Comparison of ENCODE assay signal across 8 cellular contexts in genomic region chr11:61361237-61361636, GRCh38. TPM values are rescaled to one million over a fixed set of nuclear protein-coding genes. Genes with fewer than 3 reads are reported as not detected.
A peak's percentile ranks its signal among the peaks of the same experiment; 100 is the strongest.
DNase-seq lines count a peak whose midpoint lies in the region; ATAC-seq, FAIRE-seq and TF ChIP-seq lines count a peak whose summit lies in the region.

No MANE protein-coding gene starts in this region.

- H3K36me3 ChIP-seq in GM06990 (ENCODE audit: control insufficient read depth, insufficient read depth, low read length) (peaks cover 9% of the 10 kb centered on the region), Peyer's patch (peaks cover 0 to 29% (median 0%) of the 10 kb centered on the region in 3 donors), esophagus squamous epithelium (peaks cover 0 to 28% (median 21%) of the 10 kb centered on the region in 3 donors), psoas muscle (ENCODE audit: insufficient read depth in 1 of 2, low read depth in 1 of 2) (peaks cover 0 to 32% of the 10 kb centered on the region in 2 donors)

- intact Hi-C loops in esophagus squamous epithelium (cut with DNase I) (no loop called here), psoas muscle (cut with DNase I) (no loop called here)

- H3K27ac ChIP-seq in Peyer's patch, result peak overlapping the region; percentile 92 to 98 (median 94)
- H3K27ac ChIP-seq in esophagus squamous epithelium, result peak overlapping the region; percentile 91 to 99 (median 98)
- H3K27ac ChIP-seq in psoas muscle, result peak overlapping the region; percentile 99

- H3K4me3 ChIP-seq in GM06990 (replicated peaks; ENCODE audit: low read depth, low read length) (peak overlapping the region; percentile 77), Peyer's patch (peak overlapping the region; percentile 55 to 73 (median 59)), esophagus squamous epithelium (peak overlapping the region; percentile 53 to 94 (median 75)), psoas muscle (peak overlapping the region; percentile 83)

- H3K4me1 ChIP-seq in Peyer's patch, result peaks cover 3 to 32% (median 7%) of the 10 kb centered on the region in 4 donors
- H3K4me1 ChIP-seq in esophagus squamous epithelium, result peaks cover 14 to 63% (median 26%) of the 10 kb centered on the region in 3 donors
- H3K4me1 ChIP-seq in psoas muscle, result peaks cover 22% of the 10 kb centered on the region

- no peaks in the 10 kb centered on the region for H3K9me3 ChIP-seq in Peyer's patch
- H3K9me3 ChIP-seq in esophagus squamous epithelium, result no peaks in the 10 kb centered on the region
- no peaks in the 10 kb centered on the region for H3K9me3 ChIP-seq in psoas muscle

- DNase-seq in GM06990 (ENCODE audit: extremely low read depth, insufficient read length), result no peak
- no peak for DNase-seq in Peyer's patch
- no peak for DNase-seq in esophagus squamous epithelium (lab: John Stamatoyannopoulos, UW)
- no peak for DNase-seq in psoas muscle
- no peak for DNase-seq in H54 (ENCODE audit: insufficient read length, low spot score)
- no peak for DNase-seq in NCI-H2196 (lab: John Stamatoyannopoulos, UW; ENCODE audit: unreplicated experiment)
- DNase-seq in DMS153 treated with DMSO at 0.1 percent for 48 hours (lab: John Stamatoyannopoulos, UW; ENCODE audit: unreplicated experiment), result no peak

- 3 to 4% methylated on average over 7 to 9 of the region's 14 CpGs for WGBS in esophagus squamous epithelium, 2 donors
- WGBS in psoas muscle, 3 donors, result 3 to 4% (median 4%) methylated on average over 14 of the region's 14 CpGs

- TF ChIP-seq CTCF in GM06990 (IDR thresholded peaks at IDR 0.05; ENCODE audit: insufficient read depth, low read length, poor library complexity, severe bottlenecking) (no peak), Peyer's patch (IDR thresholded peaks at IDR 0.05) (no peak), esophagus squamous epithelium (IDR thresholded peaks at IDR 0.05) (no peak), psoas muscle (IDR thresholded peaks at IDR 0.05) (no peak)

- no peaks in the 10 kb centered on the region for H3K27me3 ChIP-seq in GM06990 (replicated peaks; ENCODE audit: control insufficient read depth, insufficient read depth, low read length)
- no peaks in the 10 kb centered on the region for H3K27me3 ChIP-seq in Peyer's patch
- H3K27me3 ChIP-seq in esophagus squamous epithelium, result no peaks in the 10 kb centered on the region
- H3K27me3 ChIP-seq in psoas muscle (ENCODE audit: insufficient read depth in 3 of 3, low read length in 2 of 3), result no peaks in the 10 kb centered on the region

- peak; percentile 3 to 23 (median 4) for ATAC-seq in psoas muscle
- ATAC-seq in GM21723 (IDR thresholded peaks at IDR 0.05; ENCODE audit: unreplicated experiment), result no peak

- FAIRE-seq in H54 (lab: Jason Lieb, UNC), result no peak

- TF ChIP-seq POLR2A in Peyer's patch (IDR thresholded peaks at IDR 0.05), result no peak
- TF ChIP-seq POLR2A in esophagus squamous epithelium (IDR thresholded peaks at IDR 0.05), result no peak
- TF ChIP-seq POLR2A in H54 (IDR thresholded peaks at IDR 0.05; ENCODE audit: low read depth, low read length), result no peak

RNA-seq across cellular contexts. Expression of gene CYB561A3, which starts 0.4 kb away (rescaled TPM):
- total RNA-seq in Peyer's patch (100 to 1,000 TPM in 1 of 4 donors, 10 to 100 TPM in 3; 75.9 to 112 (median 87.4) TPM), esophagus squamous epithelium (10 to 100 TPM; 23.9 to 44.3 (median 27.9) TPM), psoas muscle (10 to 100 TPM; 10.3 to 20.6 (median 17.5) TPM)
- 10 to 100 TPM in 2 of 3 donors, 1 to 10 TPM in 1; 7.7 to 25.1 (median 12.1) TPM for polyA plus RNA-seq in psoas muscle

RNA-seq across cellular contexts. Expression of gene TMEM138, which starts 0.9 kb away (rescaled TPM):
- total RNA-seq in Peyer's patch (10 to 100 TPM; 44.7 to 63.5 (median 48.1) TPM), esophagus squamous epithelium (10 to 100 TPM; 14.6 to 28.1 (median 20.7) TPM), psoas muscle (10 to 100 TPM; 12.9 to 28.9 (median 21.0) TPM)
- 10 to 100 TPM; 25.2 to 37.0 (median 31.5) TPM for polyA plus RNA-seq in psoas muscle

RNA-seq across cellular contexts. Expression of gene TKFC, which starts 28.2 kb away (rescaled TPM):
- 100 to 1,000 TPM; 172 to 755 (median 689) TPM for total RNA-seq in Peyer's patch
- total RNA-seq in esophagus squamous epithelium, result 10 to 100 TPM; 19.8 to 29.2 (median 26.4) TPM
- total RNA-seq in psoas muscle, result 10 to 100 TPM; 10.9 to 30.4 (median 16.5) TPM
- 10 to 100 TPM in 1 of 3 donors, 1 to 10 TPM in 2; 7.2 to 17.6 (median 7.5) TPM for polyA plus RNA-seq in psoas muscle

RNA-seq across cellular contexts. Expression of gene DDB1, which starts 28.3 kb away (rescaled TPM):
- total RNA-seq in Peyer's patch (100 to 1,000 TPM in 3 of 4 donors, 10 to 100 TPM in 1; 76.7 to 168 (median 136) TPM), esophagus squamous epithelium (100 to 1,000 TPM in 3 of 4 donors, 10 to 100 TPM in 1; 98.9 to 146 (median 127) TPM), psoas muscle (100 to 1,000 TPM; 156 to 187 (median 175) TPM)
- polyA plus RNA-seq in psoas muscle, result 100 to 1,000 TPM; 111 to 161 (median 131) TPM

RNA-seq across cellular contexts. Expression of gene TMEM216, which starts 31.1 kb away (rescaled TPM):
- total RNA-seq in Peyer's patch (10 to 100 TPM in 2 of 4 donors, 1 to 10 TPM in 2; 4.1 to 10.5 (median 8.3) TPM), esophagus squamous epithelium (10 to 100 TPM in 2 of 4 donors, 1 to 10 TPM in 2; 4.4 to 22.7 (median 11.6) TPM), psoas muscle (1 to 10 TPM; 3.5 to 6.4 (median 4.8) TPM)
- 10 to 100 TPM in 2 of 3 donors, 1 to 10 TPM in 1; 5.6 to 18.0 (median 10.8) TPM for polyA plus RNA-seq in psoas muscle

Comparison
In these comparisons a context has a peak if more than half of its experiments do, and no peak if none do; other contexts are left out.
1. RNA of gene TKFC, which starts 28.2 kb away (total RNA-seq): 172 to 755 TPM in Peyer's patch; 19.8 to 29.2 TPM in esophagus squamous epithelium and 10.9 to 30.4 TPM in psoas muscle; every median in the first group is over 4 times any median in the second.
2. Peak in every context shown above with its lines, with median percentiles within 50 percentile points of each other: H3K4me3 ChIP-seq and H3K27ac ChIP-seq.